In the genomic region with DNA sequence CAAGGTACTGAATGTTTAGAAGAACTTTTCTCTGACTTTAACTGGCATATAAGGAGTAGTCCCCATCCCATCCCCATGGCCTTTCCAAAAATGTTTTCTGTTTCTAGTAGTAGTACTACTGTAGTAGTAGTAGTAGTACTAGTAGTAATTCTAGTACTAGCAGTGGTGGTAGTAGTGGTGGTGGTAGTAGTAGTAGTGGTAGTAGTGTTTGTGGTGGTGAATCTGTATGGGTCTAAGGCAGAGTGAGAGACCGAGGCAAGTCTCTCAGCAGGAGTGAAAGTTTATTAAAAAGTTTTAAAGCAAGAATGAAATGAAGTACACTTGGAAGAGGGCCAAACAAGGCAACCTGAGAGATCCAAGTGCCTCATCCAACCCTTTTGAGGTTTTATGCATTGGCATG, we compare ENCODE assay signal across 16 cellular contexts. TPM values are rescaled to one million over a fixed set of nuclear protein-coding genes. Genes with fewer than 3 reads are reported as not detected.
A peak's percentile ranks its signal among the peaks of the same experiment; 100 is the strongest.
DNase-seq lines count a peak whose midpoint lies in the region; ATAC-seq, FAIRE-seq and TF ChIP-seq lines count a peak whose summit lies in the region.
"Had no signal": no experiment of that assay in that cellular context is flagged by ENCODE, and none has a peak within 500 bp of the region (broad histone marks: within the 10 kb centered on the region; RNA-seq: fewer than 3 reads in every experiment).

No MANE protein-coding gene starts in this region.

- no peak for TF ChIP-seq POLR2A in K562 (conservative IDR thresholded peaks at IDR 0.05)

- peaks cover 7 to 18% of the 10 kb centered on the region in 2 experiments; a peak in 4 of 5 replicates for H3K27me3 ChIP-seq in K562 (ENCODE audit: control insufficient read depth in 2 of 2, insufficient read depth in 2 of 2, low read length in 2 of 2)
- H3K27me3 ChIP-seq: BLaER1 treated with 17β-estradiol and CSF1 and Interleukin-3, amounts not matched to agents 10 nM and 100 nM had no signal

- WGBS in K562 (ENCODE audit: insufficient coverage, low coverage, missing lambda C conversion rate): 0% methylated on average over 1 of the region's 1 CpG

- no TSS peak for BruUV-seq in K562 (replicated peaks; lab: Mats Ljungman, UMichigan)

- DNase-seq in activated naive CD8-positive, alpha-beta T cell treated with anti-CD3 and anti-CD28 coated beads, Interleukin-2, amount 50 U/mL, for 24 hours: no peak
- DNase-seq in activated naive CD8-positive, alpha-beta T cell treated with anti-CD3 and anti-CD28 coated beads for 36 hours: no peak
- DNase-seq in Jurkat, Clone E6-1 (ENCODE audit: low read depth, low spot score): peak; percentile 40
- DNase-seq in K562 (ENCODE audit: extremely low read depth in 1 of 4, low spot score in 3 of 4) (no peak), A172 (ENCODE audit: low spot score) (no peak), NOMO-1 treated with dmso at 0.1 percent for 144 hours (lab: John Stamatoyannopoulos, UW; ENCODE audit: unreplicated experiment) (no peak)
- DNase-seq in stimulated activated effector memory CD8-positive, alpha-beta T cell treated with anti-CD3 and anti-CD28 coated beads, Interleukin-12 subunit alpha, Interleukin-12 subunit beta, amount 100 ng/mL, for 72 hours (ENCODE audit: low spot score in 2 of 2): no peak
- DNase-seq in stimulated activated CD4-positive, alpha-beta T cell treated with anti-CD3 and anti-CD28 coated beads, Interleukin-2, amount 100 ng/mL, for 48 hours: no peak
- DNase-seq: CD4-positive, CD25-positive, alpha-beta regulatory T cell; GOT3; H9; KBM-7 had no signal

- no peaks in the 10 kb centered on the region for H3K27me3 Mint-ChIP-seq in activated naive CD8-positive, alpha-beta T cell treated with anti-CD3 and anti-CD28 coated beads, Interleukin-2, amount 50 U/mL, for 24 hours
- no peaks in the 10 kb centered on the region for H3K27me3 Mint-ChIP-seq in activated naive CD8-positive, alpha-beta T cell treated with anti-CD3 and anti-CD28 coated beads for 36 hours
- H3K27me3 Mint-ChIP-seq: CD4-positive, CD25-positive, alpha-beta regulatory T cell had no signal

- no peaks in the 10 kb centered on the region for H3K36me3 ChIP-seq in K562 (ENCODE audit: control insufficient read depth, insufficient read depth, low read length)

- no peak overlapping the region for H3K4me2 ChIP-seq in K562 (ENCODE audit: insufficient read depth, low read length)
- H3K4me2 ChIP-seq: BLaER1 treated with 17β-estradiol and CSF1 and Interleukin-3, amounts not matched to agents 10 nM and 100 nM had no signal

- no peak for TF ChIP-seq CTCF in K562 (IDR thresholded peaks at IDR 0.05 in 2 of 3, conservative IDR thresholded peaks at IDR 0.05 in 1 of 3; ENCODE audit: insufficient read depth in 2 of 3, low read depth in 1 of 3, low read length in 3 of 3)

- H4K20me1 ChIP-seq in K562 (replicated peaks; ENCODE audit: control insufficient read depth, insufficient read depth, low read length): 0 out of 2 replicates have a peak, but pooled peaks cover 3% of the 10 kb centered on the region
- H4K20me1 ChIP-seq: BLaER1 treated with 17β-estradiol and CSF1 and Interleukin-3, amounts not matched to agents 10 nM and 100 nM had no signal

- H3K79me2 ChIP-seq in K562 (ENCODE audit: control insufficient read depth, insufficient read depth, low read length): no peaks in the 10 kb centered on the region

- intact Hi-C loops in K562 (cut with micrococcal nuclease): no loop called here

- H3K27ac Mint-ChIP-seq in activated naive CD8-positive, alpha-beta T cell treated with anti-CD3 and anti-CD28 coated beads, Interleukin-2, amount 50 U/mL, for 24 hours: no peak overlapping the region
- no peak overlapping the region for H3K27ac Mint-ChIP-seq in activated naive CD8-positive, alpha-beta T cell treated with anti-CD3 and anti-CD28 coated beads for 36 hours
- no peak overlapping the region for H3K27ac Mint-ChIP-seq in stimulated activated effector memory CD8-positive, alpha-beta T cell treated with anti-CD3 and anti-CD28 coated beads, Interleukin-12 subunit alpha, Interleukin-12 subunit beta, amount 100 ng/mL, for 72 hours
- H3K27ac Mint-ChIP-seq: H9 had no signal

- in situ Hi-C loops in K562 (cut with MboI): no loop called here

- H3K9me1 ChIP-seq in K562 (ENCODE audit: control insufficient read depth, insufficient read depth, low read length): no peaks in the 10 kb centered on the region

- H3K9me3 ChIP-seq in K562 (replicated peaks; ENCODE audit: control insufficient read depth, insufficient read depth, low read depth, low read length): no peaks in the 10 kb centered on the region

- FAIRE-seq in K562 (lab: Jason Lieb, UNC): no peak
- FAIRE-seq: GM12878, GM18507 had no signal

- peak; percentile 49 for ATAC-seq in activated naive CD8-positive, alpha-beta T cell treated with anti-CD3 and anti-CD28 coated beads, Interleukin-2, amount 50 U/mL, for 24 hours
- no peak for ATAC-seq in K562
- peak; percentile 82 for ATAC-seq in stimulated activated effector memory CD8-positive, alpha-beta T cell treated with anti-CD3 and anti-CD28 coated beads, Interleukin-12 subunit alpha, Interleukin-12 subunit beta, amount 100 ng/mL, for 72 hours
- ATAC-seq: GM12878 had no signal

- no peak overlapping the region for H3K4me3 Mint-ChIP-seq in activated naive CD8-positive, alpha-beta T cell treated with anti-CD3 and anti-CD28 coated beads, Interleukin-2, amount 50 U/mL, for 24 hours
- no peak overlapping the region for H3K4me3 Mint-ChIP-seq in activated naive CD8-positive, alpha-beta T cell treated with anti-CD3 and anti-CD28 coated beads for 36 hours
- no peak overlapping the region for H3K4me3 Mint-ChIP-seq in stimulated activated effector memory CD8-positive, alpha-beta T cell treated with anti-CD3 and anti-CD28 coated beads, Interleukin-12 subunit alpha, Interleukin-12 subunit beta, amount 100 ng/mL, for 72 hours
- H3K4me3 Mint-ChIP-seq: CD4-positive, CD25-positive, alpha-beta regulatory T cell; H9 had no signal

- no peak for TF ChIP-seq RAD21 in K562 (CRISPR knock-in tag; conservative IDR thresholded peaks at IDR 0.05 in 1 of 2, IDR thresholded peaks at IDR 0.05 in 1 of 2)

- no peak overlapping the region for H2AFZ ChIP-seq in K562 (ENCODE audit: low read depth, low read length)

- POLR2A ChIA-PET in K562 (lab: Yijun Ruan, JAX): no interaction called here

- CTCF ChIA-PET in K562 (lab: Yijun Ruan, JAX; ENCODE audit: low intra/inter-chr PET ratio): no interaction called here

- peaks cover 8% of the 10 kb centered on the region for H3K4me1 Mint-ChIP-seq in activated naive CD8-positive, alpha-beta T cell treated with anti-CD3 and anti-CD28 coated beads, Interleukin-2, amount 50 U/mL, for 24 hours
- H3K4me1 Mint-ChIP-seq in activated naive CD8-positive, alpha-beta T cell treated with anti-CD3 and anti-CD28 coated beads for 36 hours: peaks cover 6% of the 10 kb centered on the region
- peaks cover 4% of the 10 kb centered on the region for H3K4me1 Mint-ChIP-seq in stimulated activated effector memory CD8-positive, alpha-beta T cell treated with anti-CD3 and anti-CD28 coated beads, Interleukin-12 subunit alpha, Interleukin-12 subunit beta, amount 100 ng/mL, for 72 hours
- H3K4me1 Mint-ChIP-seq: H9 had no signal

- H3K9me3 Mint-ChIP-seq in activated naive CD8-positive, alpha-beta T cell treated with anti-CD3 and anti-CD28 coated beads, Interleukin-2, amount 50 U/mL, for 24 hours: peaks cover 10% of the 10 kb centered on the region
- peaks cover 7% of the 10 kb centered on the region for H3K9me3 Mint-ChIP-seq in activated naive CD8-positive, alpha-beta T cell treated with anti-CD3 and anti-CD28 coated beads for 36 hours
- peaks cover 5% of the 10 kb centered on the region for H3K9me3 Mint-ChIP-seq in stimulated activated effector memory CD8-positive, alpha-beta T cell treated with anti-CD3 and anti-CD28 coated beads, Interleukin-12 subunit alpha, Interleukin-12 subunit beta, amount 100 ng/mL, for 72 hours

- no peak overlapping the region for H3K9ac ChIP-seq in K562 (ENCODE audit: insufficient read depth in 1 of 2, low read depth in 2 of 2, low read length in 2 of 2)
- H3K9ac ChIP-seq: BLaER1 treated with 17β-estradiol and CSF1 and Interleukin-3, amounts not matched to agents 10 nM and 100 nM had no signal

- no peaks in the 10 kb centered on the region for H3K4me1 ChIP-seq in K562 (replicated peaks in 1 of 2; ENCODE audit: control insufficient read depth in 2 of 2, insufficient read depth in 2 of 2, low read length in 2 of 2)

- H3K27ac ChIP-seq in K562 (ENCODE audit: extremely low read depth, low read depth, low read length): no peak overlapping the region
- H3K27ac ChIP-seq: BLaER1 treated with 17β-estradiol and CSF1 and Interleukin-3, amounts not matched to agents 10 nM and 100 nM had no signal

- peaks cover 12% of the 10 kb centered on the region for H3K36me3 Mint-ChIP-seq in activated naive CD8-positive, alpha-beta T cell treated with anti-CD3 and anti-CD28 coated beads, Interleukin-2, amount 50 U/mL, for 24 hours (ENCODE audit: low read depth)
- peaks cover 37% of the 10 kb centered on the region for H3K36me3 Mint-ChIP-seq in activated naive CD8-positive, alpha-beta T cell treated with anti-CD3 and anti-CD28 coated beads for 36 hours
- peaks cover 5% of the 10 kb centered on the region for H3K36me3 Mint-ChIP-seq in stimulated activated effector memory CD8-positive, alpha-beta T cell treated with anti-CD3 and anti-CD28 coated beads, Interleukin-12 subunit alpha, Interleukin-12 subunit beta, amount 100 ng/mL, for 72 hours

- TF ChIP-seq EP300 in K562 (IDR thresholded peaks at IDR 0.05; ENCODE audit: low read length): no peak

- H3K4me3 ChIP-seq in Jurkat, Clone E6-1 (ENCODE audit: low read length): no peak overlapping the region
- H3K4me3 ChIP-seq in K562: no peak overlapping the region
- H3K4me3 ChIP-seq: BLaER1 treated with 17β-estradiol and CSF1 and Interleukin-3, amounts not matched to agents 10 nM and 100 nM; GM12878 had no signal

RNA-seq across cellular contexts. Expression of a gene that starts 58.6 kb away (rescaled TPM):
- not detected for total RNA-seq in activated naive CD8-positive, alpha-beta T cell treated with anti-CD3 and anti-CD28 coated beads for 36 hours
- polyA plus RNA-seq in Jurkat, Clone E6-1 (2012; ENCODE audit: insufficient read depth, insufficient read length): 0.91 TPM
- total RNA-seq in K562 (2011; cell fraction: chromatin; rRNA removed; ENCODE audit: low replicate concordance): not detected in 2 replicates
- total RNA-seq in K562 (2011; cell fraction: nucleolus; rRNA removed): not detected in 2 replicates
- not detected in 2 replicates for total RNA-seq in K562 (2011; cell fraction: nucleoplasm; rRNA removed)
- not detected in 2 replicates for total RNA-seq in K562 (2014; rRNA removed)
- not detected in 2 replicates for total RNA-seq in K562 (2014; rRNA removed; fragmentation: Illumina TruSeq; extraction: Trizol)
- not detected in 2 replicates for total RNA-seq in K562 (2015; rRNA removed; fragmentation: Illumina TruSeq; extraction: Trizol)
- total RNA-seq in K562 (2021): not detected in 2 replicates
- polyA plus RNA-seq in K562 (2011; rRNA removed): not detected in 2 replicates
- polyA plus RNA-seq in K562 (2011; cell fraction: cytosol; rRNA removed): not detected in 2 replicates
- polyA plus RNA-seq in K562 (2011; cell fraction: nucleus; rRNA removed): not detected in 2 replicates
- not detected in 2 replicates for polyA plus RNA-seq in K562 (2012)
- polyA plus RNA-seq in K562 (2014; fragmentation: Illumina TruSeq; extraction: Trizol): not detected in 2 replicates
- not detected for polyA plus RNA-seq in K562 (2014; fragmentation: Nextera tagmentation; extraction: Ambion mirVana)
- not detected in 2 replicates for polyA plus RNA-seq in K562 (2014; rRNA removed)
- polyA minus RNA-seq in K562 (2011; rRNA and poly(A)+ RNA removed): not detected in 2 replicates
- polyA minus RNA-seq in K562 (2011; cell fraction: cytosol; rRNA and poly(A)+ RNA removed): not detected in 2 replicates
- polyA minus RNA-seq in K562 (2011; cell fraction: nucleus; rRNA and poly(A)+ RNA removed): not detected in 2 replicates
- not detected in 2 replicates for total RNA-seq in A172 (2014; rRNA removed; shearing (Covaris generic))
- total RNA-seq: CD4-positive, CD25-positive, alpha-beta regulatory T cell; GM12878; HT1080 had no signal
- polyA plus RNA-seq: GM12878 had no signal
